28 cellular contexts compared by ENCODE assay signal in genomic region chr12:90456248-90456647, GRCh38.
"Had no signal": no experiment of that assay in that cellular context is flagged by ENCODE, and none has a peak within 500 bp of the region (broad histone marks: within the 10 kb centered on the region; RNA-seq: fewer than 3 reads in every experiment).

No MANE protein-coding gene starts in this region.

- H3K4me3 ChIP-seq: neural progenitor cell, ovary, psoas muscle, skin epidermis, smooth muscle cell, spleen, suprapubic skin, testis, tibial artery, transverse colon, upper lobe of right lung, uterus had no signal

- H3K9me3 ChIP-seq: ovary, psoas muscle, spleen, suprapubic skin, testis, tibial artery, transverse colon, upper lobe of right lung, uterus had no signal

- H3K79me2 ChIP-seq: parathyroid adenoma had no signal

- ATAC-seq: natural killer cell; psoas muscle; right cardiac atrium; sciatic nerve; stimulated activated memory B cell treated with anti-CD40 and anti-IgM and Interleukin-4, amounts not matched to agents 10 μg/mL and 1 μg/mL and 100 μg/mL, for 72 hours; stimulated activated naive CD8-positive, alpha-beta T cell treated with anti-CD3 and anti-CD28 coated beads, Interleukin-15, amount 100 ng/mL, for 72 hours; stimulated activated naive CD8-positive, alpha-beta T cell treated with anti-CD3 and anti-CD28 coated beads, Interleukin-15, Interleukin-2, amounts not matched to agents 100 U/mL and 50 U/mL, for 24 hours; upper lobe of right lung had no signal

- H3K4me2 ChIP-seq: neural progenitor cell, smooth muscle cell had no signal

- H3K27me3 ChIP-seq: neural progenitor cell, ovary, spleen, suprapubic skin, testis, tibial artery, transverse colon, upper lobe of right lung, uterus had no signal

- H3K36me3 ChIP-seq: neural progenitor cell, ovary, spleen, suprapubic skin, tibial artery, transverse colon, upper lobe of right lung, uterus had no signal

- H3K4me1 ChIP-seq: neural progenitor cell, parathyroid adenoma, psoas muscle, spleen, suprapubic skin, testis, tibial artery, transverse colon, upper lobe of right lung, uterus had no signal

- DNase-seq: natural killer cell; occipital lobe; ovary; posterior cingulate gyrus; psoas muscle; right cardiac atrium; spleen; stimulated activated CD4-positive, alpha-beta T cell treated with anti-CD3 and anti-CD28 coated beads, Interleukin-12 subunit alpha, Interleukin-12 subunit beta, amount 100 ng/mL, for 4 hours; stimulated activated CD4-positive, alpha-beta T cell treated with anti-CD3 and anti-CD28 coated beads, Interleukin-1b, Interleukin-23, amount 100 ng/mL, for 48 hours; stimulated activated CD4-positive, alpha-beta T cell treated with anti-CD3 and anti-CD28 coated beads, Interleukin-4, amount 100 ng/mL, for 1 hour; stimulated activated CD4-positive, alpha-beta T cell treated with anti-CD3 and anti-CD28 coated beads, Interleukin-4, amount 100 ng/mL, for 4 hours; stimulated activated CD8-positive, alpha-beta memory T cell treated with anti-CD3 and anti-CD28 coated beads, Interleukin-4, amount 100 ng/mL, for 48 hours; stimulated activated naive CD4-positive, alpha-beta T cell; stimulated activated naive CD8-positive, alpha-beta T cell treated with anti-CD3 and anti-CD28 coated beads, Interleukin-15, amount 100 ng/mL, for 72 hours; stimulated activated naive CD8-positive, alpha-beta T cell treated with anti-CD3 and anti-CD28 coated beads, Interleukin-15, Interleukin-2, amounts not matched to agents 100 U/mL and 50 U/mL, for 24 hours; substantia nigra; testis; tibial artery; transverse colon; upper lobe of right lung; uterus had no signal

- H3K27ac ChIP-seq: neural progenitor cell, ovary, parathyroid adenoma, psoas muscle, skin epidermis, spleen, suprapubic skin, testis, tibial artery, transverse colon, upper lobe of right lung, uterus had no signal

- H2AFZ ChIP-seq: neural progenitor cell, parathyroid adenoma had no signal

- H3K9ac ChIP-seq: neural progenitor cell, parathyroid adenoma had no signal
